In genomic region chr2:196718796-196719564, GRCh38 we compare ENCODE assay signal across 8 cellular contexts.
DNase-seq lines count a peak whose midpoint lies in the region; ATAC-seq and TF ChIP-seq lines count a peak whose summit lies in the region.

No MANE protein-coding gene starts in this region.

- H3K27me3 ChIP-seq in parathyroid adenoma (ENCODE audit: control insufficient read depth, insufficient read depth, low read length): no peaks in the 10 kb centered on the region

- H3K36me3 Mint-ChIP-seq in activated naive CD8-positive, alpha-beta T cell treated with anti-CD3 and anti-CD28 coated beads, Interleukin-2, amount 50 U/mL, for 24 hours (ENCODE audit: low read depth): peaks cover 16% of the 10 kb centered on the region
- no peaks in the 10 kb centered on the region for H3K36me3 Mint-ChIP-seq in T-helper 17 cell (ENCODE audit: low read depth)

- peak; percentile 44 for ATAC-seq in GM18519 (IDR thresholded peaks at IDR 0.05; ENCODE audit: low FRiP score, unreplicated experiment)
- ATAC-seq in activated naive CD8-positive, alpha-beta T cell treated with anti-CD3 and anti-CD28 coated beads, Interleukin-2, amount 50 U/mL, for 24 hours: no peak
- no peak for ATAC-seq in T-helper 17 cell
- ATAC-seq in GM21390 (IDR thresholded peaks at IDR 0.05; ENCODE audit: unreplicated experiment): no peak

- H2AFZ ChIP-seq in parathyroid adenoma: peak overlapping the region; percentile 72

- H3K4me1 Mint-ChIP-seq in activated naive CD8-positive, alpha-beta T cell treated with anti-CD3 and anti-CD28 coated beads, Interleukin-2, amount 50 U/mL, for 24 hours: no peaks in the 10 kb centered on the region
- H3K4me1 Mint-ChIP-seq in T-helper 17 cell: peaks cover 2% of the 10 kb centered on the region

- H3K9me3 ChIP-seq in parathyroid adenoma (ENCODE audit: control insufficient read depth, low read length) (no peaks in the 10 kb centered on the region), T-helper 17 cell (ENCODE audit: control insufficient read depth, low read length, poor library complexity, severe bottlenecking) (no peaks in the 10 kb centered on the region)

- DNase-seq in HT1080 (ENCODE audit: low read depth) (peak; percentile 34), ecto neural progenitor cell (ENCODE audit: low spot score) (peak; percentile 64), activated gamma-delta T cell treated with Interleukin-2 at 50 U/mL for 16 hours (no peak), T-helper 17 cell (no peak)
- no peak for DNase-seq in activated naive CD8-positive, alpha-beta T cell treated with anti-CD3 and anti-CD28 coated beads, Interleukin-2, amount 50 U/mL, for 24 hours

- no peaks in the 10 kb centered on the region for H3K79me2 ChIP-seq in parathyroid adenoma

- H3K4me1 ChIP-seq in parathyroid adenoma: no peaks in the 10 kb centered on the region

- H3K36me3 ChIP-seq in parathyroid adenoma (ENCODE audit: control insufficient read depth, insufficient read depth, low read length): no peaks in the 10 kb centered on the region

- TF ChIP-seq CTCF in parathyroid adenoma (IDR thresholded peaks at IDR 0.05): peak; percentile 22

- no peak overlapping the region for H3K27ac Mint-ChIP-seq in activated naive CD8-positive, alpha-beta T cell treated with anti-CD3 and anti-CD28 coated beads, Interleukin-2, amount 50 U/mL, for 24 hours
- H3K27ac Mint-ChIP-seq in T-helper 17 cell: no peak overlapping the region

- peak overlapping the region; percentile 34 for H3K4me2 ChIP-seq in parathyroid adenoma (ENCODE audit: low read length)

- H3K4me3 ChIP-seq in parathyroid adenoma (ENCODE audit: low read depth, low read length): no peak overlapping the region

- H3K27me3 Mint-ChIP-seq in activated naive CD8-positive, alpha-beta T cell treated with anti-CD3 and anti-CD28 coated beads, Interleukin-2, amount 50 U/mL, for 24 hours: no peaks in the 10 kb centered on the region
- H3K27me3 Mint-ChIP-seq in T-helper 17 cell: no peaks in the 10 kb centered on the region

- H3K27ac ChIP-seq in parathyroid adenoma: peak overlapping the region; percentile 5

- no peak overlapping the region for H3K4me3 Mint-ChIP-seq in activated naive CD8-positive, alpha-beta T cell treated with anti-CD3 and anti-CD28 coated beads, Interleukin-2, amount 50 U/mL, for 24 hours
- no peak overlapping the region for H3K4me3 Mint-ChIP-seq in T-helper 17 cell

- H3K9ac ChIP-seq in parathyroid adenoma: no peak overlapping the region

- H3K9me3 Mint-ChIP-seq in activated naive CD8-positive, alpha-beta T cell treated with anti-CD3 and anti-CD28 coated beads, Interleukin-2, amount 50 U/mL, for 24 hours: no peaks in the 10 kb centered on the region

Comparison
In these comparisons a context has a peak if more than half of its experiments do, and no peak if none do; other contexts are left out.
1. DNase-seq: peak in HT1080 (single experiment) and ecto neural progenitor cell (single experiment); none in activated gamma-delta T cell treated with Interleukin-2 at 50 U/mL for 16 hours (single experiment), activated naive CD8-positive, alpha-beta T cell treated with anti-CD3 and anti-CD28 coated beads, Interleukin-2, amount 50 U/mL, for 24 hours (single experiment) and T-helper 17 cell (0 of 3).